ENCODE assay signal across 8 cellular contexts in genomic region chr5:1315709-1316587, GRCh38. TPM values are rescaled to one million over a fixed set of nuclear protein-coding genes. Genes with fewer than 3 reads are reported as not detected.
DNase-seq lines count a peak whose midpoint lies in the region; ATAC-seq and TF ChIP-seq lines count a peak whose summit lies in the region.

No MANE protein-coding gene starts in this region.

- TF ChIP-seq CTCF in PC-9 (conservative IDR thresholded peaks at IDR 0.05) = no peak
- TF ChIP-seq CTCF in upper lobe of right lung (IDR thresholded peaks at IDR 0.05) = no peak

- TSS peak; percentile 32 for BruUV-seq in PC-9 (replicated peaks; lab: Mats Ljungman, UMichigan)

- peak overlapping the region; percentile 70 for H3K4me2 ChIP-seq in PC-9

- peaks cover 15% of the 10 kb centered on the region for H3K36me3 ChIP-seq in PC-9 (ENCODE audit: low read depth)
- H3K36me3 ChIP-seq in upper lobe of right lung = peaks cover 36% of the 10 kb centered on the region

- peaks cover 7% of the 10 kb centered on the region; the same call in 1 of the 2 replicates for H3K9me3 ChIP-seq in PC-9 (ENCODE audit: insufficient read depth, low read depth)
- H3K9me3 ChIP-seq in upper lobe of right lung = no peaks in the 10 kb centered on the region

- peaks cover 40% of the 10 kb centered on the region for H3K4me1 ChIP-seq in PC-9 (replicated peaks; ENCODE audit: insufficient read depth)
- peaks cover 19% of the 10 kb centered on the region for H3K4me1 ChIP-seq in upper lobe of right lung

- peaks cover 3% of the 10 kb centered on the region for H3K9me3 Mint-ChIP-seq in activated naive CD8-positive, alpha-beta T cell treated with anti-CD3 and anti-CD28 coated beads, Interleukin-2, amount 10 ng/mL, durations not matched to agents 7 days and 5 days
- no peaks in the 10 kb centered on the region for H3K9me3 Mint-ChIP-seq in memory B cell

- H3K79me2 ChIP-seq in PC-9 (ENCODE audit: low read depth) = no peaks in the 10 kb centered on the region

- H3K4me3 ChIP-seq in PC-9 (peak overlapping the region; percentile 24; the same call in 1 of the 2 replicates), upper lobe of right lung (peak overlapping the region; percentile 32)

- H3K4me1 Mint-ChIP-seq in activated naive CD8-positive, alpha-beta T cell treated with anti-CD3 and anti-CD28 coated beads, Interleukin-2, amount 10 ng/mL, durations not matched to agents 7 days and 5 days = peaks cover 53% of the 10 kb centered on the region
- H3K4me1 Mint-ChIP-seq in memory B cell = peaks cover 21% of the 10 kb centered on the region

- peak overlapping the region; percentile 85 for H3K27ac Mint-ChIP-seq in activated naive CD8-positive, alpha-beta T cell treated with anti-CD3 and anti-CD28 coated beads, Interleukin-2, amount 10 ng/mL, durations not matched to agents 7 days and 5 days
- H3K27ac Mint-ChIP-seq in memory B cell = peak overlapping the region; percentile 82

- CTCF ChIA-PET in PC-9 (lab: Charles Lee) = interaction anchor here (0.6 kb wide), 1 partner anchor 164 kb away, joined by 3 read pairs; no protein-coding TSS in a partner anchor

- peaks cover 39% of the 10 kb centered on the region for H3F3A ChIP-seq in PC-9 (ENCODE audit: insufficient read depth, low read depth)

- H3K27me3 ChIP-seq in PC-9 (ENCODE audit: insufficient read depth, low read depth) = peaks cover 2% of the 10 kb centered on the region; the same call in 1 of the 2 replicates
- H3K27me3 ChIP-seq in upper lobe of right lung = no peaks in the 10 kb centered on the region

- peak; percentile 49 for ATAC-seq in GM21367 (IDR thresholded peaks at IDR 0.05; ENCODE audit: unreplicated experiment)
- peak; percentile 43 for ATAC-seq in HG03571 (IDR thresholded peaks at IDR 0.05; ENCODE audit: unreplicated experiment)
- peak; percentile 62 for ATAC-seq in activated naive CD8-positive, alpha-beta T cell treated with anti-CD3 and anti-CD28 coated beads, Interleukin-2, amount 10 ng/mL, durations not matched to agents 7 days and 5 days (ENCODE audit: low read depth)
- ATAC-seq in memory B cell (ENCODE audit: low read depth) = peak; percentile 59
- peak; percentile 89 for ATAC-seq in upper lobe of right lung

- no peaks in the 10 kb centered on the region for H3K9me2 ChIP-seq in PC-9 (ENCODE audit: insufficient read depth)

- DNase-seq in DMS53 treated with DMSO at 0.1 percent for 48 hours (lab: John Stamatoyannopoulos, UW; ENCODE audit: unreplicated experiment) (peak; percentile 99), PC-9 (peak; percentile 95 to 97), memory B cell (ENCODE audit: low spot score in 2 of 2) (peak; percentile 22 to 28), upper lobe of right lung (peak; percentile 85), Kasumi-1 (lab: John Stamatoyannopoulos, UW) (no peak)
- DNase-seq in activated naive CD8-positive, alpha-beta T cell treated with anti-CD3 and anti-CD28 coated beads, Interleukin-2, amount 10 ng/mL, durations not matched to agents 7 days and 5 days = peak; percentile 58

- POLR2A ChIA-PET in PC-9 (lab: Charles Lee; ENCODE audit: unreplicated experiment) = interaction anchor here (0.9 to 1.5 kb wide), 2 partner anchors 11 to 230 kb away, joined by 3 to 17 read pairs; no protein-coding TSS in a partner anchor
- POLR2A ChIA-PET in activated naive CD8-positive, alpha-beta T cell treated with anti-CD3 and anti-CD28 coated beads, Interleukin-2, amount 10 ng/mL, durations not matched to agents 7 days and 5 days (lab: Charles Lee) = interaction anchor here (1.0 to 2.1 kb wide), 7 partner anchors 10 to 424 kb away, joined by 3 to 14 read pairs (median 4); partner anchors contain the start of genes BRD9, CLPTM1L and TRIP13

- intact Hi-C loops in PC-9 (cut with micrococcal nuclease; ENCODE audit: unreplicated experiment) = loop anchor here (1.0 kb wide), 1 partner anchor 11 kb away; no protein-coding TSS in a partner anchor
- intact Hi-C loops in upper lobe of right lung (cut with DNase I) = no loop called here

- no peaks in the 10 kb centered on the region for H4K20me1 ChIP-seq in PC-9 (ENCODE audit: insufficient read depth)

- H3K36me3 Mint-ChIP-seq in activated naive CD8-positive, alpha-beta T cell treated with anti-CD3 and anti-CD28 coated beads, Interleukin-2, amount 10 ng/mL, durations not matched to agents 7 days and 5 days = peaks cover 22% of the 10 kb centered on the region
- H3K36me3 Mint-ChIP-seq in memory B cell = peaks cover 15% of the 10 kb centered on the region

- no peak overlapping the region for H2AFZ ChIP-seq in PC-9

- H3K27me3 Mint-ChIP-seq in activated naive CD8-positive, alpha-beta T cell treated with anti-CD3 and anti-CD28 coated beads, Interleukin-2, amount 10 ng/mL, durations not matched to agents 7 days and 5 days = peaks cover 8% of the 10 kb centered on the region
- H3K27me3 Mint-ChIP-seq in memory B cell = peaks cover 1% of the 10 kb centered on the region

- H3K27ac ChIP-seq in PC-9 (peak overlapping the region; percentile 27), upper lobe of right lung (peak overlapping the region; percentile 71)

- H3K4me3 Mint-ChIP-seq in activated naive CD8-positive, alpha-beta T cell treated with anti-CD3 and anti-CD28 coated beads, Interleukin-2, amount 10 ng/mL, durations not matched to agents 7 days and 5 days = peak overlapping the region; percentile 74
- peak overlapping the region; percentile 76 for H3K4me3 Mint-ChIP-seq in memory B cell

RNA-seq across cellular contexts. Expression of gene TERT, which starts 21.1 kb away (rescaled TPM):
- total RNA-seq in PC-9 (2021) (0.74 and 2.2 TPM in 2 replicates), upper lobe of right lung (not detected)
- total RNA-seq in activated naive CD8-positive, alpha-beta T cell treated with anti-CD3 and anti-CD28 coated beads, Interleukin-2, amount 10 ng/mL, durations not matched to agents 7 days and 5 days = under 1 TPM in 1 of 2 experiments, not detected in 1; 0.36 TPM

RNA-seq across cellular contexts. Expression of gene CLPTM1L, which starts 29.0 kb away (rescaled TPM):
- 260 and 266 TPM in 2 replicates for total RNA-seq in PC-9 (2021)
- 10 to 100 TPM; 80.9 to 82.7 TPM for total RNA-seq in activated naive CD8-positive, alpha-beta T cell treated with anti-CD3 and anti-CD28 coated beads, Interleukin-2, amount 10 ng/mL, durations not matched to agents 7 days and 5 days
- 153 TPM for total RNA-seq in upper lobe of right lung

Comparison
In these comparisons a context has a peak if more than half of its experiments do, and no peak if none do; other contexts are left out.
1. DNase-seq: peak in DMS53 treated with DMSO at 0.1 percent for 48 hours (single experiment), PC-9 (2 of 2), activated naive CD8-positive, alpha-beta T cell treated with anti-CD3 and anti-CD28 coated beads, Interleukin-2, amount 10 ng/mL, durations not matched to agents 7 days and 5 days (single experiment), memory B cell (2 of 2) and upper lobe of right lung (single experiment); none in Kasumi-1 (0 of 2).
2. Peak in every context shown above with its lines, with median percentiles within 50 percentile points of each other: ATAC-seq.